Comparison of ENCODE assay signal across 20 cellular contexts in genomic region chr10:127426746-127427145, GRCh38.
"Had no signal": no experiment of that assay in that cellular context is flagged by ENCODE, and none has a peak within 500 bp of the region (broad histone marks: within the 10 kb centered on the region; RNA-seq: fewer than 3 reads in every experiment).

No MANE protein-coding gene starts in this region.

- H3K36me3 Mint-ChIP-seq: stimulated activated effector memory CD8-positive, alpha-beta T cell treated with anti-CD3 and anti-CD28 coated beads, Interleukin-12 subunit alpha, Interleukin-12 subunit beta, amount 100 ng/mL, for 72 hours had no signal

- H3K4me1 Mint-ChIP-seq: activated CD4-positive, alpha-beta T cell treated with anti-CD3 and anti-CD28 coated beads, Interleukin-2, amount 10 ng/mL, durations not matched to agents 7 days and 5 days; central memory CD8-positive, alpha-beta T cell; stimulated activated effector memory CD8-positive, alpha-beta T cell treated with anti-CD3 and anti-CD28 coated beads, Interleukin-12 subunit alpha, Interleukin-12 subunit beta, amount 100 ng/mL, for 72 hours had no signal

- H3K4me3 ChIP-seq: coronary artery, stomach, testis had no signal

- H3K9ac ChIP-seq: parathyroid adenoma had no signal

- H3K27ac Mint-ChIP-seq: activated CD4-positive, alpha-beta T cell treated with anti-CD3 and anti-CD28 coated beads, Interleukin-2, amount 10 ng/mL, durations not matched to agents 7 days and 5 days; activated T-cell treated with anti-CD3 and anti-CD28 coated beads, Interleukin-2, amount 50 U/mL, for 72 hours; stimulated activated effector memory CD8-positive, alpha-beta T cell treated with anti-CD3 and anti-CD28 coated beads, Interleukin-12 subunit alpha, Interleukin-12 subunit beta, amount 100 ng/mL, for 72 hours; type B pancreatic cell had no signal

- H3K79me2 ChIP-seq: parathyroid adenoma had no signal

- H3K9me3 Mint-ChIP-seq: activated CD4-positive, alpha-beta T cell treated with anti-CD3 and anti-CD28 coated beads, Interleukin-2, amount 10 ng/mL, durations not matched to agents 7 days and 5 days; activated T-cell treated with anti-CD3 and anti-CD28 coated beads, Interleukin-2, amount 50 U/mL, for 72 hours; central memory CD8-positive, alpha-beta T cell; stimulated activated effector memory CD8-positive, alpha-beta T cell treated with anti-CD3 and anti-CD28 coated beads, Interleukin-12 subunit alpha, Interleukin-12 subunit beta, amount 100 ng/mL, for 72 hours; type B pancreatic cell had no signal

- H3K9me3 ChIP-seq: stomach, testis had no signal

- DNase-seq: activated CD4-positive, alpha-beta T cell treated with anti-CD3 and anti-CD28 coated beads, Interleukin-2, amount 10 ng/mL, durations not matched to agents 7 days and 5 days; activated CD8-positive, alpha-beta memory T cell treated with anti-CD3 and anti-CD28 coated beads, Interleukin-2, amount 50 U/mL, for 48 hours; activated naive CD4-positive, alpha-beta T cell treated with anti-CD3 and anti-CD28 coated beads, Interleukin-2, amount 50 U/mL, for 16 hours; activated T-cell treated with anti-CD3 and anti-CD28 coated beads, Interleukin-2, amount 50 U/mL, for 72 hours; aorta; erythroblast; left ventricle myocardium superior; stimulated activated CD4-positive, alpha-beta T cell treated with anti-CD3 and anti-CD28 coated beads, Interleukin-4, amount 100 ng/mL, for 24 hours; stomach; T-helper 1 cell; T-helper 9 cell; testis had no signal

- H3K27me3 ChIP-seq: stomach, testis had no signal

- H3K4me3 Mint-ChIP-seq: activated CD4-positive, alpha-beta T cell treated with anti-CD3 and anti-CD28 coated beads, Interleukin-2, amount 10 ng/mL, durations not matched to agents 7 days and 5 days; activated T-cell treated with anti-CD3 and anti-CD28 coated beads, Interleukin-2, amount 50 U/mL, for 72 hours; central memory CD8-positive, alpha-beta T cell; stimulated activated effector memory CD8-positive, alpha-beta T cell treated with anti-CD3 and anti-CD28 coated beads, Interleukin-12 subunit alpha, Interleukin-12 subunit beta, amount 100 ng/mL, for 72 hours; type B pancreatic cell had no signal

- H2AFZ ChIP-seq: parathyroid adenoma had no signal

- H3K27ac ChIP-seq: coronary artery, parathyroid adenoma, stomach, testis had no signal

- ATAC-seq: activated CD4-positive, CD25-positive, alpha-beta regulatory T cell treated with anti-CD3 and anti-CD28 coated beads, Interleukin-2, amount 50 U/mL, for 24 hours; activated T-cell treated with anti-CD3 and anti-CD28 coated beads, Interleukin-2, amount 50 U/mL, for 72 hours; left ventricle myocardium superior; sciatic nerve had no signal

- FAIRE-seq: endometrium had no signal

- H3K27me3 Mint-ChIP-seq: activated CD4-positive, alpha-beta T cell treated with anti-CD3 and anti-CD28 coated beads, Interleukin-2, amount 10 ng/mL, durations not matched to agents 7 days and 5 days; central memory CD8-positive, alpha-beta T cell; type B pancreatic cell had no signal

- H3K4me1 ChIP-seq: parathyroid adenoma, stomach, testis had no signal
